14 cellular contexts compared by ENCODE assay signal in genomic region chr13:37475966-37476365, GRCh38.
"Had no signal": no experiment of that assay in that cellular context is flagged by ENCODE, and none has a peak within 500 bp of the region (broad histone marks: within the 10 kb centered on the region; RNA-seq: fewer than 3 reads in every experiment).

No MANE protein-coding gene starts in this region.

- H3K4me1 ChIP-seq: gastroesophageal sphincter, transverse colon had no signal

- H3K4me3 ChIP-seq: gastroesophageal sphincter, SK-N-MC, transverse colon had no signal

- H3K27ac ChIP-seq: gastroesophageal sphincter, SK-N-MC, transverse colon had no signal

- H3K27me3 ChIP-seq: gastroesophageal sphincter, transverse colon had no signal

- H3K9me3 ChIP-seq: gastroesophageal sphincter, transverse colon had no signal

- ATAC-seq: activated CD8-positive, alpha-beta T cell treated with anti-CD3 and anti-CD28 coated beads, Interleukin-2, amount 10 ng/mL, durations not matched to agents 7 days and 5 days; esophagus mucosa; gastroesophageal sphincter; right cardiac atrium; stimulated activated memory B cell treated with anti-CD40 and anti-IgM and Interleukin-4, amounts not matched to agents 10 μg/mL and 1 μg/mL and 100 μg/mL, for 72 hours had no signal

- H3K36me3 ChIP-seq: gastroesophageal sphincter, transverse colon had no signal

- DNase-seq: activated CD4-positive, alpha-beta T cell treated with anti-CD3 and anti-CD28 coated beads for 4 hours; activated CD8-positive, alpha-beta memory T cell treated with anti-CD3 and anti-CD28 coated beads, Interleukin-2, amount 50 U/mL, for 48 hours; activated CD8-positive, alpha-beta T cell treated with anti-CD3 and anti-CD28 coated beads, Interleukin-2, amount 10 ng/mL, durations not matched to agents 7 days and 5 days; activated naive CD8-positive, alpha-beta T cell treated with anti-CD3 and anti-CD28 coated beads, Interleukin-2, amount 10 ng/mL, durations not matched to agents 7 days and 5 days; central memory CD4-positive, alpha-beta T cell; dermis blood vessel endothelial cell; endodermal cell; right cardiac atrium; stimulated activated CD4-positive, alpha-beta T cell treated with anti-CD3 and anti-CD28 coated beads, Interleukin-1b, Interleukin-23, amount 100 ng/mL, for 48 hours; transverse colon had no signal
